In genomic region chr5:151158287-151158661, GRCh38 we compare ENCODE assay signal across 8 cellular contexts. TPM values are rescaled to one million over a fixed set of nuclear protein-coding genes. Genes with fewer than 3 reads are reported as not detected.
DNase-seq lines count a peak whose midpoint lies in the region; ATAC-seq and TF ChIP-seq lines count a peak whose summit lies in the region.

No MANE protein-coding gene starts in this region.

- no peaks in the 10 kb centered on the region for H3K36me3 ChIP-seq in cardiac muscle cell

- peaks cover 51% of the 10 kb centered on the region for H3K4me1 Mint-ChIP-seq in activated naive CD8-positive, alpha-beta T cell (ENCODE audit: low read depth)

- no peaks in the 10 kb centered on the region for H3K9me3 Mint-ChIP-seq in activated naive CD8-positive, alpha-beta T cell (ENCODE audit: low read depth)

- intact Hi-C loops in cardiac septum (cut with DNase I): loop anchor here (5.0 kb wide), 1 partner anchor 79 kb away; no protein-coding TSS in a partner anchor

- no peak for TF ChIP-seq CTCF in cardiac muscle cell (IDR thresholded peaks at IDR 0.05; ENCODE audit: low read depth, low read length)

- H3K36me3 Mint-ChIP-seq in activated naive CD8-positive, alpha-beta T cell: peaks cover 3% of the 10 kb centered on the region

- H3K4me3 Mint-ChIP-seq in activated naive CD8-positive, alpha-beta T cell: peak overlapping the region; percentile 94

- no peaks in the 10 kb centered on the region for H3K9me3 ChIP-seq in cardiac muscle cell (ENCODE audit: low read depth)

- H3K27ac Mint-ChIP-seq in activated naive CD8-positive, alpha-beta T cell: peak overlapping the region; percentile 97

- H3K27me3 Mint-ChIP-seq in activated naive CD8-positive, alpha-beta T cell: no peaks in the 10 kb centered on the region

- peak overlapping the region; percentile 86 for H3K4me3 ChIP-seq in cardiac muscle cell

- H3K27ac ChIP-seq in cardiac muscle cell (peak overlapping the region; percentile 93), temporal lobe (ENCODE audit: low read depth, low read length) (peak overlapping the region; percentile 71)

- peak; percentile 59 to 82 for DNase-seq in cardiac muscle cell (ENCODE audit: low read depth in 1 of 2, low spot score in 1 of 2)
- DNase-seq in cardiac septum (ENCODE audit: low spot score): no peak
- DNase-seq in iris pigment epithelial cell (ENCODE audit: low read depth): peak; percentile 32
- no peak for DNase-seq in NAMALWA (ENCODE audit: low spot score)

- no peaks in the 10 kb centered on the region for H3K27me3 ChIP-seq in cardiac muscle cell

- peaks cover 52% of the 10 kb centered on the region for H3K4me1 ChIP-seq in cardiac muscle cell (ENCODE audit: low read depth)

- ATAC-seq in GM21447 (IDR thresholded peaks at IDR 0.05; ENCODE audit: unreplicated experiment) (no peak), GM21381 (IDR thresholded peaks at IDR 0.05; ENCODE audit: unreplicated experiment) (no peak)

RNA-seq across cellular contexts. Expression of gene ANXA6, which starts 0.7 kb away (rescaled TPM):
- total RNA-seq in cardiac muscle cell (628 and 658 TPM in 2 replicates), cardiac septum (257 TPM), temporal lobe (43.3 TPM)
- polyA plus RNA-seq in cardiac muscle cell: 404 and 448 TPM in 2 replicates

Comparison
In these comparisons a context has a peak if more than half of its experiments do, and no peak if none do; other contexts are left out.
1. DNase-seq: peak in cardiac muscle cell (2 of 2) and iris pigment epithelial cell (single experiment); none in cardiac septum (single experiment) and NAMALWA (single experiment).